1 cellular context compared by ENCODE assay signal in the genomic region with DNA sequence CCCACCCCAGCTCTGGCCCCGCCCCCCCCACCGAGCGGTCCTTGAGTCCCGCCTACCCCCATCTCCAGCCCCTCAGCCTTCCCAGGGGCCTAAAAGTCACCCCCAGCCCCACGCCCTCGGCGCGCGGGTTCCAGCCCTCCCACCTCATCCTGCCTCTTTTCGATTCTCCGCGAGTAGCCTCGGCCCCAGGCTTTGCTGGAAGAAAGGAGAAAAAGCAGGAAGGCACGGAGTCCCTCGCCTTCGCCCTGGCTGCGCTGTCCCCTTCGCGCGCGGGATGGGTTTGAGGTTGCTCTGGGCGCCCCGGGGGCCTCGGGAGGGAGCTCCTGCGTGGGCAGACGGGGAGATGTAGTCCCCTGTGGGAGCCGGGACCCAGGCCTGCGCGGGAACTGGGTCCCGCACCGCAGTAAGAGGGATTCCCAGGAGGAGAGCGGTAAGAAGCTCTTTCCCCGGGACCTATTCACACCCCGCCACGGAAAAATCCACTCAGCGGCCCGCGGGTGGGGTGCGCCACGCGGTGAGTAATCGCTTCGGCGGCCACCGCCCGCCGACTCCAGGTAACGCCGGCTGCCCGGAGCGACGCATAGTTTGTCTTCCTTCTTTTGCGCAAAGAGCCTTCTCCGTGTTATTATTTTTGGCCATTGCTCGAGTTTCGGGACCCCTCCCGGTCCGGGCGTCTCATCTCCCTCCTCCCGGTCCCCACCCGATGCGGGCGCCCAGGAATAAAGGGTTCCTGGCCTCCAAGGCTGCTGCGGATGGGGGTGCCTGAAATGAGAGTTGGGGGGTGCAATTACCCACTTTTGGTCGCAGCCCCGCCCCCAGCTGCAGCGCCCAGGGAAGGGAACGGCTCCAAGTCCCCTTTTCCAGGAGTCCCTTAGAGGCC.
TF ChIP-seq lines count a peak whose summit lies in the region.

No MANE protein-coding gene starts in this region.

TF ChIP-seq in HepG2, 621 proteins besides CTCF, POLR2A, EP300 and RAD21 (continued from another document):
- TF ChIP-seq, protein P1, sequence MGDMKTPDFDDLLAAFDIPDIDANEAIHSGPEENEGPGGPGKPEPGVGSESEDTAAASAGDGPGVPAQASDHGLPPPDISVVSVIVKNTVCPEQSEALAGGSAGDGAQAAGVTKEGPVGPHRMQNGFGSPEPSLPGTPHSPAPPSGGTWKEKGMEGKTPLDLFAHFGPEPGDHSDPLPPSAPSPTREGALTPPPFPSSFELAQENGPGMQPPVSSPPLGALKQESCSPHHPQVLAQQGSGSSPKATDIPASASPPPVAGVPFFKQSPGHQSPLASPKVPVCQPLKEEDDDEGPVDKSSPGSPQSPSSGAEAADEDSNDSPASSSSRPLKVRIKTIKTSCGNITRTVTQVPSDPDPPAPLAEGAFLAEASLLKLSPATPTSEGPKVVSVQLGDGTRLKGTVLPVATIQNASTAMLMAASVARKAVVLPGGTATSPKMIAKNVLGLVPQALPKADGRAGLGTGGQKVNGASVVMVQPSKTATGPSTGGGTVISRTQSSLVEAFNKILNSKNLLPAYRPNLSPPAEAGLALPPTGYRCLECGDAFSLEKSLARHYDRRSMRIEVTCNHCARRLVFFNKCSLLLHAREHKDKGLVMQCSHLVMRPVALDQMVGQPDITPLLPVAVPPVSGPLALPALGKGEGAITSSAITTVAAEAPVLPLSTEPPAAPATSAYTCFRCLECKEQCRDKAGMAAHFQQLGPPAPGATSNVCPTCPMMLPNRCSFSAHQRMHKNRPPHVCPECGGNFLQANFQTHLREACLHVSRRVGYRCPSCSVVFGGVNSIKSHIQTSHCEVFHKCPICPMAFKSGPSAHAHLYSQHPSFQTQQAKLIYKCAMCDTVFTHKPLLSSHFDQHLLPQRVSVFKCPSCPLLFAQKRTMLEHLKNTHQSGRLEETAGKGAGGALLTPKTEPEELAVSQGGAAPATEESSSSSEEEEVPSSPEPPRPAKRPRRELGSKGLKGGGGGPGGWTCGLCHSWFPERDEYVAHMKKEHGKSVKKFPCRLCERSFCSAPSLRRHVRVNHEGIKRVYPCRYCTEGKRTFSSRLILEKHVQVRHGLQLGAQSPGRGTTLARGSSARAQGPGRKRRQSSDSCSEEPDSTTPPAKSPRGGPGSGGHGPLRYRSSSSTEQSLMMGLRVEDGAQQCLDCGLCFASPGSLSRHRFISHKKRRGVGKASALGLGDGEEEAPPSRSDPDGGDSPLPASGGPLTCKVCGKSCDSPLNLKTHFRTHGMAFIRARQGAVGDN (CRISPR knock-in tag; IDR thresholded peaks at IDR 0.05) = peak; percentile 56
- no peak for TF ChIP-seq POLR2G (IDR thresholded peaks at IDR 0.05; ENCODE audit: low read depth, low read length)
- TF ChIP-seq, protein P2, sequence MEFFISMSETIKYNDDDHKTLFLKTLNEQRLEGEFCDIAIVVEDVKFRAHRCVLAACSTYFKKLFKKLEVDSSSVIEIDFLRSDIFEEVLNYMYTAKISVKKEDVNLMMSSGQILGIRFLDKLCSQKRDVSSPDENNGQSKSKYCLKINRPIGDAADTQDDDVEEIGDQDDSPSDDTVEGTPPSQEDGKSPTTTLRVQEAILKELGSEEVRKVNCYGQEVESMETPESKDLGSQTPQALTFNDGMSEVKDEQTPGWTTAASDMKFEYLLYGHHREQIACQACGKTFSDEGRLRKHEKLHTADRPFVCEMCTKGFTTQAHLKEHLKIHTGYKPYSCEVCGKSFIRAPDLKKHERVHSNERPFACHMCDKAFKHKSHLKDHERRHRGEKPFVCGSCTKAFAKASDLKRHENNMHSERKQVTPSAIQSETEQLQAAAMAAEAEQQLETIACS (CRISPR knock-in tag; IDR thresholded peaks at IDR 0.05) = no peak
- TF ChIP-seq ZFAT (CRISPR knock-in tag; conservative IDR thresholded peaks at IDR 0.05) = no peak
